ENCODE assay signal across 1 cellular context in the genomic region with DNA sequence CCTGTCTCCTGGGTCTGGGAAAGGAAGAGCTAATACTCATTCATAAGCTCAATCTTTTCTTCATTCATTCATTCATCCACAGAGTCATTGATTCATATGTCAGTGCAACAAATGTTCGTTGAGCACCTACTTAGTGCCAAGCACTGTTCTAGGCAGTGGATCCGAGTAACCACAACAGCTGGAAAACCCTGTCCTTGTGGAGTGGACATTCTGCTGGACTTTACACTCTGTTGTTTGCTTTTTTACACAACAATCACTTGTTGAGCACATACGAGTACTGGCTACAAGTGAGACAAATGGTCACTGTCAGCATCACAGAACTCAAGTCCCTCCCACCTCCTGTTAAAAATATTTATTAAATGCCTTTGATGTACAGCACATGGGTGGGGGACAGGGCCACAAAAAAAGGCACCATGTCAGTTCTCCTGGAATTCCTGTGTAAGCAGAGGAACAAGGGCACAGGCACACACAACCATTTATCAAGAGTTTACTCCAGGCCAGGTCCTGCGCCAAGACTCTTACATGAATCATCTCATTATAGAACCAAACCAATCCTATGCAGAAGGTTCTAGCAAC.
TF ChIP-seq lines count a peak whose summit lies in the region.

No MANE protein-coding gene starts in this region.

TF ChIP-seq in HepG2, 621 proteins besides CTCF, POLR2A, EP300 and RAD21 (continued from another document and continues in another):
- TF ChIP-seq, protein P1, sequence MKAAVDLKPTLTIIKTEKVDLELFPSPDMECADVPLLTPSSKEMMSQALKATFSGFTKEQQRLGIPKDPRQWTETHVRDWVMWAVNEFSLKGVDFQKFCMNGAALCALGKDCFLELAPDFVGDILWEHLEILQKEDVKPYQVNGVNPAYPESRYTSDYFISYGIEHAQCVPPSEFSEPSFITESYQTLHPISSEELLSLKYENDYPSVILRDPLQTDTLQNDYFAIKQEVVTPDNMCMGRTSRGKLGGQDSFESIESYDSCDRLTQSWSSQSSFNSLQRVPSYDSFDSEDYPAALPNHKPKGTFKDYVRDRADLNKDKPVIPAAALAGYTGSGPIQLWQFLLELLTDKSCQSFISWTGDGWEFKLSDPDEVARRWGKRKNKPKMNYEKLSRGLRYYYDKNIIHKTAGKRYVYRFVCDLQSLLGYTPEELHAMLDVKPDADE (CRISPR knock-in tag; IDR thresholded peaks at IDR 0.05), result no peak
- TF ChIP-seq ERF (CRISPR knock-in tag; IDR thresholded peaks at IDR 0.05) (peak; percentile 99), PRPF4 (IDR thresholded peaks at IDR 0.05; ENCODE audit: low read depth, low read length, poor library complexity, severe bottlenecking) (no peak), ISL2 (CRISPR knock-in tag; IDR thresholded peaks at IDR 0.05) (peak; percentile 98), ZNF468 (CRISPR knock-in tag; IDR thresholded peaks at IDR 0.05) (peak; percentile 68; the same call in 1 of the 2 replicates), JUNB (CRISPR knock-in tag; IDR thresholded peaks at IDR 0.05; ENCODE audit: borderline replicate concordance) (no peak; the same call in 1 of the 2 replicates), MLX (CRISPR knock-in tag; IDR thresholded peaks at IDR 0.05) (peak; percentile 100), ZNF281 (CRISPR knock-in tag; IDR thresholded peaks at IDR 0.05; ENCODE audit: borderline replicate concordance) (peak; percentile 92; the same call in 1 of the 2 replicates), ZNF232 (CRISPR knock-in tag; IDR thresholded peaks at IDR 0.05; ENCODE audit: borderline replicate concordance) (peak; percentile 67; the same call in 1 of the 2 replicates), MED1 (CRISPR knock-in tag; IDR thresholded peaks at IDR 0.05) (peak; percentile 99), PITX1 (CRISPR knock-in tag; IDR thresholded peaks at IDR 0.05) (peak; percentile 97), CHD4 (IDR thresholded peaks at IDR 0.05; ENCODE audit: borderline replicate concordance, low read length) (peak; percentile 100), FIP1L1 (IDR thresholded peaks at IDR 0.05; ENCODE audit: borderline replicate concordance, insufficient read depth, low read depth, low read length) (0 out of 2 replicates have a peak, but pooled peaks have one; percentile 38), LCORL (IDR thresholded peaks at IDR 0.05) (peak; percentile 83), LCORL (CRISPR knock-in tag; IDR thresholded peaks at IDR 0.05) (peak; percentile 99), SRSF4 (IDR thresholded peaks at IDR 0.05; ENCODE audit: low read depth, low read length, poor library complexity, severe bottlenecking) (no peak), AKAP8 (CRISPR knock-in tag; IDR thresholded peaks at IDR 0.05) (peak; percentile 94), ZFP90 (CRISPR knock-in tag; IDR thresholded peaks at IDR 0.05; ENCODE audit: borderline replicate concordance) (peak; percentile 44; the same call in 1 of the 2 replicates), KAT8 (CRISPR knock-in tag; IDR thresholded peaks at IDR 0.05) (peak; percentile 88), SKI (IDR thresholded peaks at IDR 0.05; ENCODE audit: partially characterized antibody) (peak; percentile 96), NFKBIZ (CRISPR knock-in tag; IDR thresholded peaks at IDR 0.05) (peak; percentile 97), HOXA5 (CRISPR knock-in tag; IDR thresholded peaks at IDR 0.05) (peak; percentile 89), NCOA1 (CRISPR knock-in tag; IDR thresholded peaks at IDR 0.05) (peak; percentile 98), ZFY (CRISPR knock-in tag; IDR thresholded peaks at IDR 0.05) (0 out of 2 replicates have a peak, but pooled peaks have one; percentile 25), E2F1 (CRISPR knock-in tag; IDR thresholded peaks at IDR 0.05) (no peak), FOXA3 (CRISPR knock-in tag; IDR thresholded peaks at IDR 0.05) (peak; percentile 100), ZNF891 (CRISPR knock-in tag; IDR thresholded peaks at IDR 0.05) (no peak), HCFC1 (IDR thresholded peaks at IDR 0.05; ENCODE audit: low read depth, low read length) (no peak; the same call in 1 of the 2 replicates), ZSCAN9 (CRISPR knock-in tag; IDR thresholded peaks at IDR 0.05; ENCODE audit: borderline replicate concordance) (peak; percentile 99), ZNF713 (CRISPR knock-in tag; IDR thresholded peaks at IDR 0.05) (no peak), ZNF33A (CRISPR knock-in tag; IDR thresholded peaks at IDR 0.05; ENCODE audit: borderline replicate concordance) (no peak; the same call in 1 of the 2 replicates), HMGA1 (CRISPR knock-in tag; conservative IDR thresholded peaks at IDR 0.05) (no peak), HNRNPK (IDR thresholded peaks at IDR 0.05; ENCODE audit: low read depth, low read length, poor library complexity, severe bottlenecking) (no peak), TBP (CRISPR knock-in tag; IDR thresholded peaks at IDR 0.05) (no peak), ZBTB21 (CRISPR knock-in tag; IDR thresholded peaks at IDR 0.05) (peak; percentile 79), THAP7 (CRISPR knock-in tag; IDR thresholded peaks at IDR 0.05) (peak; percentile 95), ZNF792 (CRISPR knock-in tag; IDR thresholded peaks at IDR 0.05) (peak; percentile 97; the same call in 1 of the 2 replicates), PPARG (CRISPR knock-in tag; conservative IDR thresholded peaks at IDR 0.05) (peak; percentile 90), RBFOX2 (IDR thresholded peaks at IDR 0.05; ENCODE audit: low read depth, low read length) (no peak), EZH2 (conservative IDR thresholded peaks at IDR 0.05; ENCODE audit: low read depth, low read length) (no peak), KLF12 (CRISPR knock-in tag; IDR thresholded peaks at IDR 0.05; ENCODE audit: borderline replicate concordance) (no peak; the same call in 1 of the 2 replicates), KMT2A (CRISPR knock-in tag; IDR thresholded peaks at IDR 0.05) (peak; percentile 59; the same call in 1 of the 2 replicates), REXO4 (CRISPR knock-in tag; IDR thresholded peaks at IDR 0.05; ENCODE audit: borderline replicate concordance) (0 out of 2 replicates have a peak, but pooled peaks have one; percentile 67), WIZ (CRISPR knock-in tag; IDR thresholded peaks at IDR 0.05) (peak; percentile 61), ZNF614 (CRISPR knock-in tag; IDR thresholded peaks at IDR 0.05; ENCODE audit: borderline replicate concordance) (peak; percentile 99), PRDM15 (CRISPR knock-in tag; IDR thresholded peaks at IDR 0.05) (no peak), ZBTB14 (CRISPR knock-in tag; IDR thresholded peaks at IDR 0.05) (no peak), HOXA7 (CRISPR knock-in tag; IDR thresholded peaks at IDR 0.05) (no peak), SIN3B (IDR thresholded peaks at IDR 0.05; ENCODE audit: low read length) (no peak), ZNF432 (CRISPR knock-in tag; IDR thresholded peaks at IDR 0.05; ENCODE audit: borderline replicate concordance) (no peak), ZNF460 (CRISPR knock-in tag; IDR thresholded peaks at IDR 0.05; ENCODE audit: borderline replicate concordance) (no peak; the same call in 1 of the 2 replicates), ZNF160 (CRISPR knock-in tag; IDR thresholded peaks at IDR 0.05) (peak; percentile 61; the same call in 1 of the 2 replicates), ZNF766 (CRISPR knock-in tag; IDR thresholded peaks at IDR 0.05; ENCODE audit: borderline replicate concordance) (0 out of 2 replicates have a peak, but pooled peaks have one; percentile 54), ZNF564 (CRISPR knock-in tag; IDR thresholded peaks at IDR 0.05) (peak; percentile 82)
- TF ChIP-seq, protein P2, sequence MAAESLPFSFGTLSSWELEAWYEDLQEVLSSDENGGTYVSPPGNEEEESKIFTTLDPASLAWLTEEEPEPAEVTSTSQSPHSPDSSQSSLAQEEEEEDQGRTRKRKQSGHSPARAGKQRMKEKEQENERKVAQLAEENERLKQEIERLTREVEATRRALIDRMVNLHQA (CRISPR knock-in tag; IDR thresholded peaks at IDR 0.05), result peak; percentile 60; the same call in 1 of the 2 replicates
- TF ChIP-seq, protein P3, sequence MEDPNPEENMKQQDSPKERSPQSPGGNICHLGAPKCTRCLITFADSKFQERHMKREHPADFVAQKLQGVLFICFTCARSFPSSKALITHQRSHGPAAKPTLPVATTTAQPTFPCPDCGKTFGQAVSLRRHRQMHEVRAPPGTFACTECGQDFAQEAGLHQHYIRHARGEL (CRISPR knock-in tag; IDR thresholded peaks at IDR 0.05), result no peak
- TF ChIP-seq, protein P4, sequence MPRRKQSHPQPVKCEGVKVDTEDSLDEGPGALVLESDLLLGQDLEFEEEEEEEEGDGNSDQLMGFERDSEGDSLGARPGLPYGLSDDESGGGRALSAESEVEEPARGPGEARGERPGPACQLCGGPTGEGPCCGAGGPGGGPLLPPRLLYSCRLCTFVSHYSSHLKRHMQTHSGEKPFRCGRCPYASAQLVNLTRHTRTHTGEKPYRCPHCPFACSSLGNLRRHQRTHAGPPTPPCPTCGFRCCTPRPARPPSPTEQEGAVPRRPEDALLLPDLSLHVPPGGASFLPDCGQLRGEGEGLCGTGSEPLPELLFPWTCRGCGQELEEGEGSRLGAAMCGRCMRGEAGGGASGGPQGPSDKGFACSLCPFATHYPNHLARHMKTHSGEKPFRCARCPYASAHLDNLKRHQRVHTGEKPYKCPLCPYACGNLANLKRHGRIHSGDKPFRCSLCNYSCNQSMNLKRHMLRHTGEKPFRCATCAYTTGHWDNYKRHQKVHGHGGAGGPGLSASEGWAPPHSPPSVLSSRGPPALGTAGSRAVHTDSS (CRISPR knock-in tag; conservative IDR thresholded peaks at IDR 0.05), result no peak
